ENCODE assay signal across 1 cellular context in genomic region chr15:43133429-43134156, GRCh38.
TF ChIP-seq lines count a peak whose summit lies in the region.

Gene TMEM62, plus strand, starts transcription at chr15:43133586. Its CDS starts 217 bp downstream, at chr15:43133803.

TF ChIP-seq in HepG2, 621 proteins besides CTCF, POLR2A, EP300 and RAD21 (continued from another document and continues in another):
- TF ChIP-seq SAP130 (CRISPR knock-in tag; IDR thresholded peaks at IDR 0.05; ENCODE audit: low read depth), result peak; percentile 86
- peak; percentile 43; the same call in 1 of the 2 replicates for TF ChIP-seq SIX1 (CRISPR knock-in tag; IDR thresholded peaks at IDR 0.05; ENCODE audit: borderline replicate concordance)
- no peak for TF ChIP-seq PCBP1 (IDR thresholded peaks at IDR 0.05; ENCODE audit: borderline replicate concordance, low read depth, low read length)
- TF ChIP-seq NCOA5 (CRISPR knock-in tag; IDR thresholded peaks at IDR 0.05), result no peak
- 0 out of 2 replicates have a peak, but pooled peaks have one; percentile 62 for TF ChIP-seq CAMTA2 (CRISPR knock-in tag; IDR thresholded peaks at IDR 0.05; ENCODE audit: borderline replicate concordance)
- no peak for TF ChIP-seq ZNF75D (CRISPR knock-in tag; IDR thresholded peaks at IDR 0.05; ENCODE audit: borderline replicate concordance)
- TF ChIP-seq, protein P1, sequence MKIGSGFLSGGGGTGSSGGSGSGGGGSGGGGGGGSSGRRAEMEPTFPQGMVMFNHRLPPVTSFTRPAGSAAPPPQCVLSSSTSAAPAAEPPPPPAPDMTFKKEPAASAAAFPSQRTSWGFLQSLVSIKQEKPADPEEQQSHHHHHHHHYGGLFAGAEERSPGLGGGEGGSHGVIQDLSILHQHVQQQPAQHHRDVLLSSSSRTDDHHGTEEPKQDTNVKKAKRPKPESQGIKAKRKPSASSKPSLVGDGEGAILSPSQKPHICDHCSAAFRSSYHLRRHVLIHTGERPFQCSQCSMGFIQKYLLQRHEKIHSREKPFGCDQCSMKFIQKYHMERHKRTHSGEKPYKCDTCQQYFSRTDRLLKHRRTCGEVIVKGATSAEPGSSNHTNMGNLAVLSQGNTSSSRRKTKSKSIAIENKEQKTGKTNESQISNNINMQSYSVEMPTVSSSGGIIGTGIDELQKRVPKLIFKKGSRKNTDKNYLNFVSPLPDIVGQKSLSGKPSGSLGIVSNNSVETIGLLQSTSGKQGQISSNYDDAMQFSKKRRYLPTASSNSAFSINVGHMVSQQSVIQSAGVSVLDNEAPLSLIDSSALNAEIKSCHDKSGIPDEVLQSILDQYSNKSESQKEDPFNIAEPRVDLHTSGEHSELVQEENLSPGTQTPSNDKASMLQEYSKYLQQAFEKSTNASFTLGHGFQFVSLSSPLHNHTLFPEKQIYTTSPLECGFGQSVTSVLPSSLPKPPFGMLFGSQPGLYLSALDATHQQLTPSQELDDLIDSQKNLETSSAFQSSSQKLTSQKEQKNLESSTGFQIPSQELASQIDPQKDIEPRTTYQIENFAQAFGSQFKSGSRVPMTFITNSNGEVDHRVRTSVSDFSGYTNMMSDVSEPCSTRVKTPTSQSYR (CRISPR knock-in tag; IDR thresholded peaks at IDR 0.05; ENCODE audit: borderline replicate concordance), result no peak
- TF ChIP-seq ZBTB8A (CRISPR knock-in tag; IDR thresholded peaks at IDR 0.05; ENCODE audit: borderline replicate concordance, low read depth), result no peak
- no peak; the same call in none of the 2 replicates for TF ChIP-seq ZNF563 (CRISPR knock-in tag; IDR thresholded peaks at IDR 0.05)
- TF ChIP-seq STAT5B (CRISPR knock-in tag; IDR thresholded peaks at IDR 0.05), result no peak
- no peak for TF ChIP-seq NBN (conservative IDR thresholded peaks at IDR 0.05)
- TF ChIP-seq ZNF318 (CRISPR knock-in tag; IDR thresholded peaks at IDR 0.05), result no peak
- no peak for TF ChIP-seq ZNF704 (CRISPR knock-in tag; IDR thresholded peaks at IDR 0.05; ENCODE audit: borderline replicate concordance)
- no peak for TF ChIP-seq ZNF234 (CRISPR knock-in tag; conservative IDR thresholded peaks at IDR 0.05)
- no peak for TF ChIP-seq TBP (CRISPR knock-in tag; IDR thresholded peaks at IDR 0.05)
- 0 out of 2 replicates have a peak, but pooled peaks have one; percentile 56 for TF ChIP-seq ZNF431 (CRISPR knock-in tag; IDR thresholded peaks at IDR 0.05; ENCODE audit: borderline replicate concordance, low read depth)
- no peak for TF ChIP-seq MAZ (IDR thresholded peaks at IDR 0.05; ENCODE audit: borderline replicate concordance, low read depth, low read length)
- TF ChIP-seq MAZ (CRISPR knock-in tag; IDR thresholded peaks at IDR 0.05; ENCODE audit: low read depth), result no peak; the same call in 1 of the 2 replicates
- TF ChIP-seq ZNF780A (CRISPR knock-in tag; IDR thresholded peaks at IDR 0.05), result no peak
- TF ChIP-seq ZBTB38 (CRISPR knock-in tag; IDR thresholded peaks at IDR 0.05), result no peak; the same call in 1 of the 2 replicates
- peak; percentile 75; the same call in 1 of the 2 replicates for TF ChIP-seq ZNF891 (CRISPR knock-in tag; IDR thresholded peaks at IDR 0.05)
- no peak for TF ChIP-seq ZNF33B (CRISPR knock-in tag; IDR thresholded peaks at IDR 0.05)
- TF ChIP-seq, protein P2, sequence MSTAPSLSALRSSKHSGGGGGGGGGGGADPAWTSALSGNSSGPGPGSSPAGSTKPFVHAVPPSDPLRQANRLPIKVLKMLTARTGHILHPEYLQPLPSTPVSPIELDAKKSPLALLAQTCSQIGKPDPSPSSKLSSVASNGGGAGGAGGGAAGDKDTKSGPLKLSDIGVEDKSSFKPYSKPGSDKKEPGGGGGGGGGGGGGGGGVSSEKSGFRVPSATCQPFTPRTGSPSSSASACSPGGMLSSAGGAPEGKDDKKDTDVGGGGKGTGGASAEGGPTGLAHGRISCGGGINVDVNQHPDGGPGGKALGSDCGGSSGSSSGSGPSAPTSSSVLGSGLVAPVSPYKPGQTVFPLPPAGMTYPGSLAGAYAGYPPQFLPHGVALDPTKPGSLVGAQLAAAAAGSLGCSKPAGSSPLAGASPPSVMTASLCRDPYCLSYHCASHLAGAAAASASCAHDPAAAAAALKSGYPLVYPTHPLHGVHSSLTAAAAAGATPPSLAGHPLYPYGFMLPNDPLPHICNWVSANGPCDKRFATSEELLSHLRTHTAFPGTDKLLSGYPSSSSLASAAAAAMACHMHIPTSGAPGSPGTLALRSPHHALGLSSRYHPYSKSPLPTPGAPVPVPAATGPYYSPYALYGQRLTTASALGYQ (CRISPR knock-in tag; IDR thresholded peaks at IDR 0.05), result peak; percentile 61
- no peak for TF ChIP-seq ZNF510 (CRISPR knock-in tag; IDR thresholded peaks at IDR 0.05; ENCODE audit: low read depth)
- TF ChIP-seq, protein P3, sequence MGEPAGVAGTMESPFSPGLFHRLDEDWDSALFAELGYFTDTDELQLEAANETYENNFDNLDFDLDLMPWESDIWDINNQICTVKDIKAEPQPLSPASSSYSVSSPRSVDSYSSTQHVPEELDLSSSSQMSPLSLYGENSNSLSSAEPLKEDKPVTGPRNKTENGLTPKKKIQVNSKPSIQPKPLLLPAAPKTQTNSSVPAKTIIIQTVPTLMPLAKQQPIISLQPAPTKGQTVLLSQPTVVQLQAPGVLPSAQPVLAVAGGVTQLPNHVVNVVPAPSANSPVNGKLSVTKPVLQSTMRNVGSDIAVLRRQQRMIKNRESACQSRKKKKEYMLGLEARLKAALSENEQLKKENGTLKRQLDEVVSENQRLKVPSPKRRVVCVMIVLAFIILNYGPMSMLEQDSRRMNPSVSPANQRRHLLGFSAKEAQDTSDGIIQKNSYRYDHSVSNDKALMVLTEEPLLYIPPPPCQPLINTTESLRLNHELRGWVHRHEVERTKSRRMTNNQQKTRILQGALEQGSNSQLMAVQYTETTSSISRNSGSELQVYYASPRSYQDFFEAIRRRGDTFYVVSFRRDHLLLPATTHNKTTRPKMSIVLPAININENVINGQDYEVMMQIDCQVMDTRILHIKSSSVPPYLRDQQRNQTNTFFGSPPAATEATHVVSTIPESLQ (CRISPR knock-in tag; conservative IDR thresholded peaks at IDR 0.05), result 0 out of 2 replicates have a peak, but pooled peaks have one; percentile 36
- TF ChIP-seq ZBTB20 (CRISPR knock-in tag; IDR thresholded peaks at IDR 0.05; ENCODE audit: borderline replicate concordance, low read depth), result no peak
- peak; percentile 48 for TF ChIP-seq IKZF4 (CRISPR knock-in tag; IDR thresholded peaks at IDR 0.05; ENCODE audit: borderline replicate concordance, low read depth, not compliant biosample characterization)
- no peak for TF ChIP-seq MAF1 (CRISPR knock-in tag; IDR thresholded peaks at IDR 0.05; ENCODE audit: borderline replicate concordance)
- TF ChIP-seq ZFP36L2 (CRISPR knock-in tag; IDR thresholded peaks at IDR 0.05), result no peak
- no peak for TF ChIP-seq BATF2 (CRISPR knock-in tag; IDR thresholded peaks at IDR 0.05)
- no peak for TF ChIP-seq ZNF512B (CRISPR knock-in tag; IDR thresholded peaks at IDR 0.05; ENCODE audit: borderline replicate concordance)
- no peak for TF ChIP-seq MEF2D (CRISPR knock-in tag; IDR thresholded peaks at IDR 0.05)
- peak; percentile 82 for TF ChIP-seq TAF1 (CRISPR knock-in tag; IDR thresholded peaks at IDR 0.05)
- no peak; the same call in 1 of the 2 replicates for TF ChIP-seq POGZ (CRISPR knock-in tag; IDR thresholded peaks at IDR 0.05)
- 0 out of 2 replicates have a peak, but pooled peaks have one; percentile 65 for TF ChIP-seq ZNF597 (CRISPR knock-in tag; IDR thresholded peaks at IDR 0.05)
- peak; percentile 74; the same call in 1 of the 2 replicates for TF ChIP-seq KMT2A (CRISPR knock-in tag; IDR thresholded peaks at IDR 0.05)
- TF ChIP-seq ARNTL (CRISPR knock-in tag; IDR thresholded peaks at IDR 0.05), result 0 out of 2 replicates have a peak, but pooled peaks have one; percentile 23
